In genomic region chr17:19046782-19047375, GRCh38 we compare ENCODE assay signal across 8 cellular contexts. TPM values are rescaled to one million over a fixed set of nuclear protein-coding genes. Genes with fewer than 3 reads are reported as not detected.
DNase-seq lines count a peak whose midpoint lies in the region; ATAC-seq, FAIRE-seq and TF ChIP-seq lines count a peak whose summit lies in the region.
"Not testable (repeated sequence)": the region's sequence is repeated elsewhere in the genome, so short reads cannot be mapped to it uniquely, and the experiment has no call there.

Gene GRAP, minus strand, starts transcription at chr17:19046957. Its CDS starts 31 bp downstream, at chr17:19046926.

- peak within 1 kb of the TSS in 1 of 11 experiments; percentile 44; a peak in 1 of 22 replicates for H3K9ac ChIP-seq in BLaER1 treated with 17β-estradiol and CSF1 and Interleukin-3, amounts not matched to agents 10 nM and 100 nM
- not testable (repeated sequence) for H3K9ac ChIP-seq in GM12878 (ENCODE audit: control insufficient read depth, insufficient read depth, low read length)

- H3K27ac Mint-ChIP-seq in activated CD8-positive, alpha-beta T cell treated with anti-CD3 and anti-CD28 coated beads for 36 hours, result not testable (repeated sequence)

- H3K4me2 ChIP-seq in BLaER1 treated with 17β-estradiol and CSF1 and Interleukin-3, amounts not matched to agents 10 nM and 100 nM, result peak within 1 kb of the TSS in 1 of 11 experiments; percentile 52; a peak in 1 of 22 replicates
- H3K4me2 ChIP-seq in GM12878 (ENCODE audit: control insufficient read depth, insufficient read depth), result not testable (repeated sequence)

- BruUV-seq in Panc1 (replicated peaks; lab: Mats Ljungman, UMichigan); GM12878 (replicated peaks; lab: Mats Ljungman, UMichigan): not testable (repeated sequence)

- not testable (repeated sequence) for H3K4me1 ChIP-seq in BLaER1 treated with 17β-estradiol and CSF1 and Interleukin-3, amounts not matched to agents 10 nM and 100 nM; Panc1 (ENCODE audit: control insufficient read depth, insufficient read depth, low read length); GM12878 (ENCODE audit: control insufficient read depth, insufficient read depth, low read length); lower lobe of right lung

- TF ChIP-seq RAD21 in GM12878 (IDR thresholded peaks at IDR 0.05; ENCODE audit: insufficient read depth, low read depth, low read length), result not testable (repeated sequence)

- not testable (repeated sequence) for H3K27me3 Mint-ChIP-seq in activated CD8-positive, alpha-beta T cell treated with anti-CD3 and anti-CD28 coated beads for 36 hours

- H3K4me1 Mint-ChIP-seq in activated CD8-positive, alpha-beta T cell treated with anti-CD3 and anti-CD28 coated beads for 36 hours (ENCODE audit: low read depth), result not testable (repeated sequence)

- not testable (repeated sequence) for H3K36me3 Mint-ChIP-seq in activated CD8-positive, alpha-beta T cell treated with anti-CD3 and anti-CD28 coated beads for 36 hours (ENCODE audit: low read depth)

- intact Hi-C loops in Panc1 (cut with micrococcal nuclease; ENCODE audit: unreplicated experiment); activated CD8-positive, alpha-beta T cell treated with anti-CD3 and anti-CD28 coated beads for 36 hours (cut with micrococcal nuclease); GM12878 (cut with micrococcal nuclease; ENCODE audit: unreplicated experiment); Right ventricle myocardium superior (cut with DNase I); lower lobe of right lung (cut with DNase I); sciatic nerve (cut with DNase I): not testable (repeated sequence)

- H3K4me3 Mint-ChIP-seq in activated CD8-positive, alpha-beta T cell treated with anti-CD3 and anti-CD28 coated beads for 36 hours, result not testable (repeated sequence)

- CTCF ChIA-PET in Panc1 (lab: Charles Lee); activated CD8-positive, alpha-beta T cell treated with anti-CD3 and anti-CD28 coated beads for 36 hours (lab: Charles Lee); GM12878 (lab: Yijun Ruan, JAX): not testable (repeated sequence)

- RAD21 ChIA-PET in GM12878 (lab: Charles Lee; ENCODE audit: unreplicated experiment), result not testable (repeated sequence)

- not testable (repeated sequence) for DNase-seq in GM19239 (ENCODE audit: insufficient read length, low spot score); Panc1 (ENCODE audit: low read depth, low spot score); activated CD8-positive, alpha-beta T cell treated with anti-CD3 and anti-CD28 coated beads for 36 hours; GM12878 (ENCODE audit: low read depth, low spot score); Right ventricle myocardium superior; lower lobe of right lung; sciatic nerve (ENCODE audit: low spot score)

- no CpG with 5 or more reads among the region's 12 CpGs for WGBS in GM12878 (ENCODE audit: insufficient coverage, insufficient replicate concordance, low lambda C conversion rate, missing lambda C conversion rate)

- not testable (repeated sequence) for TF ChIP-seq EP300 in GM12878 (IDR thresholded peaks at IDR 0.05; ENCODE audit: borderline replicate concordance in 1 of 2, control insufficient read depth in 1 of 2, low read depth in 2 of 2, low read length in 2 of 2)

- peak within 1 kb of the TSS in 7 of 11 experiments; percentile 44 to 72 (median 57); a peak in 10 of 22 replicates for H3K27ac ChIP-seq in BLaER1 treated with 17β-estradiol and CSF1 and Interleukin-3, amounts not matched to agents 10 nM and 100 nM
- not testable (repeated sequence) for H3K27ac ChIP-seq in Panc1 (ENCODE audit: low read length); GM12878 (ENCODE audit: control insufficient read depth, insufficient read depth); lower lobe of right lung

- FAIRE-seq in GM19239 (lab: Jason Lieb, UNC) (peak; percentile 100), GM12878 (lab: Jason Lieb, UNC) (peak; percentile 65)

- in situ Hi-C loops in Panc1 (cut with HindIII; ENCODE audit: low pct_unique_long_range_greater_than_20kb, low sequenced_read_pairs); GM12878 (cut with MboI): not testable (repeated sequence)

- POLR2A ChIA-PET in Panc1 (lab: Charles Lee); activated CD8-positive, alpha-beta T cell treated with anti-CD3 and anti-CD28 coated beads for 36 hours (lab: Charles Lee); GM12878 (lab: Charles Lee): not testable (repeated sequence)

- not testable (repeated sequence) for TF ChIP-seq CTCF in Panc1 (IDR thresholded peaks at IDR 0.05); activated CD8-positive, alpha-beta T cell treated with anti-CD3 and anti-CD28 coated beads for 36 hours (IDR thresholded peaks at IDR 0.05); GM12878 (IDR thresholded peaks at IDR 0.05 in 2 of 3, conservative IDR thresholded peaks at IDR 0.05 in 1 of 3; ENCODE audit: control insufficient read depth in 2 of 3, extremely low read depth in 1 of 3, insufficient read depth in 1 of 3, low read depth in 3 of 3, low read length in 3 of 3); lower lobe of right lung (IDR thresholded peaks at IDR 0.05)

- H4K20me1 ChIP-seq in BLaER1 treated with 17β-estradiol and CSF1 and Interleukin-3, amounts not matched to agents 10 nM and 100 nM; GM12878 (ENCODE audit: control insufficient read depth, insufficient read depth): not testable (repeated sequence)

- not testable (repeated sequence) for H3K79me2 ChIP-seq in GM12878 (ENCODE audit: control insufficient read depth, insufficient read depth, low read length)

- SMC1A ChIA-PET in GM12878 (lab: Charles Lee; ENCODE audit: uncharacterized antibody, unreplicated experiment), result not testable (repeated sequence)

- not testable (repeated sequence) for H3K9me3 ChIP-seq in BLaER1 treated with 17β-estradiol and CSF1 and Interleukin-3, amounts not matched to agents 10 nM and 100 nM (replicated peaks in 1 of 11); Panc1 (ENCODE audit: control insufficient read depth, insufficient read depth, low read depth, low read length); GM12878 (replicated peaks; ENCODE audit: control insufficient read depth, insufficient read depth, low read length); lower lobe of right lung

- ATAC-seq in Panc1 (peak; percentile 34; the same call in 1 of the 2 replicates), GM12878 (peak; percentile 50), Right ventricle myocardium superior (ENCODE audit: poor library complexity) (peak; percentile 52), lower lobe of right lung (peak; percentile 40 to 52), sciatic nerve (peak; percentile 31)
- ATAC-seq in activated CD8-positive, alpha-beta T cell treated with anti-CD3 and anti-CD28 coated beads for 36 hours, result peak; percentile 60

- H2AFZ ChIP-seq in GM12878 (ENCODE audit: control insufficient read depth, low read depth, low read length), result not testable (repeated sequence)

- H3K27me3 ChIP-seq in BLaER1 treated with 17β-estradiol and CSF1 and Interleukin-3, amounts not matched to agents 10 nM and 100 nM; Panc1 (ENCODE audit: control insufficient read depth, insufficient read depth, low read length); GM12878 (replicated peaks in 1 of 2; ENCODE audit: control insufficient read depth in 2 of 2, insufficient read depth in 2 of 2, low read length in 1 of 2); lower lobe of right lung (ENCODE audit: low read depth): not testable (repeated sequence)

- not testable (repeated sequence) for H3K9me3 Mint-ChIP-seq in activated CD8-positive, alpha-beta T cell treated with anti-CD3 and anti-CD28 coated beads for 36 hours

- TF ChIP-seq POLR2A in GM12878 (IDR thresholded peaks at IDR 0.05; ENCODE audit: low read depth, low read length), result not testable (repeated sequence)

- not testable (repeated sequence) for H3K4me3 ChIP-seq in BLaER1 treated with 17β-estradiol and CSF1 and Interleukin-3, amounts not matched to agents 10 nM and 100 nM; Panc1 (ENCODE audit: low read depth in 2 of 2, low read length in 2 of 2); GM12878; lower lobe of right lung

- not testable (repeated sequence) for H3K36me3 ChIP-seq in BLaER1 treated with 17β-estradiol and CSF1 and Interleukin-3, amounts not matched to agents 10 nM and 100 nM; Panc1 (ENCODE audit: control insufficient read depth, insufficient read depth, low read length); GM12878 (ENCODE audit: control insufficient read depth in 2 of 2, insufficient read depth in 2 of 2, low read length in 1 of 2); lower lobe of right lung

RNA-seq across cellular contexts. Expression of gene GRAP, which starts in this region (rescaled TPM):
- total RNA-seq in Panc1 (2021; ENCODE audit: unreplicated experiment), result 0.21 TPM
- polyA plus RNA-seq in Panc1 (2012; ENCODE audit: insufficient read length), result not detected
- total RNA-seq in activated CD8-positive, alpha-beta T cell treated with anti-CD3 and anti-CD28 coated beads for 36 hours, result 10 to 100 TPM; 11.9 to 12.2 TPM
- total RNA-seq in GM12878 (2013; cell fraction: nucleolus; rRNA removed), result 20.9 and 22.9 TPM in 2 replicates
- 72.6 and 78.3 TPM in 2 replicates for total RNA-seq in GM12878 (2014; rRNA removed)
- 36.3 and 37.5 TPM in 2 replicates for total RNA-seq in GM12878 (2014; rRNA removed; fragmentation: Illumina TruSeq; extraction: Trizol)
- 50.4 and 51.2 TPM in 2 replicates for total RNA-seq in GM12878 (2021)
- 9.0 TPM for polyA plus RNA-seq in GM12878 (2011; ENCODE audit: low read depth)
- polyA plus RNA-seq in GM12878 (2011; rRNA removed), result 11.0 and 18.5 TPM in 2 replicates
- 27.0 and 33.8 TPM in 2 replicates for polyA plus RNA-seq in GM12878 (2011; cell fraction: cytosol; rRNA removed)
- polyA plus RNA-seq in GM12878 (2011; cell fraction: nucleus; rRNA removed), result 34.3 and 41.5 TPM in 2 replicates
- polyA plus RNA-seq in GM12878 (2012), result 29.0 and 29.6 TPM in 2 replicates
- 31.2 and 40.1 TPM in 2 replicates for polyA plus RNA-seq in GM12878 (2014; fragmentation: Illumina TruSeq; extraction: Trizol)
- polyA plus RNA-seq in GM12878 (2014; fragmentation: Nextera tagmentation; extraction: Ambion mirVana), result 1 to 10 TPM in 1 of 2 experiments, under 1 TPM in 1; 0.58 to 1.7 TPM
- 65.2 and 72.3 TPM in 2 replicates for polyA plus RNA-seq in GM12878 (2014; rRNA removed)
- 10 to 100 TPM; 30.6 to 35.6 TPM for polyA plus RNA-seq in GM12878 (2016; fragmentation: Nextera tagmentation; extraction: Ambion mirVana)
- polyA minus RNA-seq in GM12878 (2011; rRNA and poly(A)+ RNA removed), result 9.7 and 24.5 TPM in 2 replicates
- polyA minus RNA-seq in GM12878 (2011; cell fraction: cytosol; rRNA and poly(A)+ RNA removed), result 9.0 and 9.9 TPM in 2 replicates
- 12.0 and 14.2 TPM in 2 replicates for polyA minus RNA-seq in GM12878 (2011; cell fraction: nucleus; rRNA and poly(A)+ RNA removed)
- total RNA-seq in Right ventricle myocardium superior, result 2.0 TPM
- 8.5 TPM for total RNA-seq in lower lobe of right lung
- total RNA-seq in sciatic nerve, result 6.2 TPM

Comparison
In these comparisons a context has a peak if more than half of its experiments do, and no peak if none do; other contexts are left out.
1. Peak in ATAC-seq in Panc1; RNA of the gene not detected or under 1 TPM.